Comparison of ENCODE assay signal across 8 cellular contexts in genomic region chr19:2578911-2579677, GRCh38.
A peak's percentile ranks its signal among the peaks of the same experiment; 100 is the strongest.
DNase-seq lines count a peak whose midpoint lies in the region; ATAC-seq, FAIRE-seq and TF ChIP-seq lines count a peak whose summit lies in the region.

No MANE protein-coding gene starts in this region.

- H3K27ac Mint-ChIP-seq in endodermal cell = peak overlapping the region; percentile 71

- H3K27ac ChIP-seq in 22Rv1 = peak overlapping the region; percentile 65
- peak overlapping the region; percentile 80 for H3K27ac ChIP-seq in endodermal cell (ENCODE audit: low read depth, low read length)
- H3K27ac ChIP-seq in mesenchymal stem cell (ENCODE audit: low read length, poor library complexity, severe bottlenecking) = peak overlapping the region; percentile 87

- H3K9me3 ChIP-seq in NT2/D1 (ENCODE audit: insufficient read depth, low read length) (peaks cover 8% of the 10 kb centered on the region; the same call in 1 of the 2 replicates), endodermal cell (ENCODE audit: control insufficient read depth, low read length) (peaks cover 30% of the 10 kb centered on the region), mesenchymal stem cell (ENCODE audit: control insufficient read depth, low read length) (peaks cover 12% of the 10 kb centered on the region)

- H3K4me1 ChIP-seq in NT2/D1 (ENCODE audit: insufficient read depth, insufficient read length) (peaks cover 11% of the 10 kb centered on the region), endodermal cell (ENCODE audit: control insufficient read depth, insufficient read depth, low read length) (peaks cover 7% of the 10 kb centered on the region), mesenchymal stem cell (ENCODE audit: control insufficient read depth, insufficient read depth, low read depth, low read length) (peaks cover 32% of the 10 kb centered on the region)

- ATAC-seq in HG02870 (IDR thresholded peaks at IDR 0.05; ENCODE audit: unreplicated experiment) = no peak

- H3K27me3 Mint-ChIP-seq in endodermal cell (ENCODE audit: insufficient read depth) = no peaks in the 10 kb centered on the region

- peak overlapping the region; percentile 92 to 93 for H3K18ac ChIP-seq in mesenchymal stem cell (ENCODE audit: low read depth in 1 of 2, low read length in 2 of 2)

- peak overlapping the region; percentile 84 for H3K9ac ChIP-seq in NT2/D1 (ENCODE audit: insufficient read length, low read depth)
- peak overlapping the region; percentile 67 for H3K9ac ChIP-seq in endodermal cell (ENCODE audit: extremely low read depth, low read length, poor library complexity, severe bottlenecking)
- H3K9ac ChIP-seq in mesenchymal stem cell (ENCODE audit: low read length) = peak overlapping the region; percentile 58

- no peaks in the 10 kb centered on the region for H3K27me3 ChIP-seq in NT2/D1 (ENCODE audit: insufficient read depth, insufficient read length)
- no peaks in the 10 kb centered on the region for H3K27me3 ChIP-seq in endodermal cell (ENCODE audit: control insufficient read depth, insufficient read depth, low read length, poor library complexity, severe bottlenecking)
- H3K27me3 ChIP-seq in mesenchymal stem cell (ENCODE audit: control insufficient read depth in 1 of 2, insufficient read depth in 1 of 2, low read length in 2 of 2) = no peaks in the 10 kb centered on the region

- H2BK15ac ChIP-seq in mesenchymal stem cell (ENCODE audit: low read depth, poor library complexity, severe bottlenecking) = peak overlapping the region; percentile 86

- no peak overlapping the region for H3K23ac ChIP-seq in mesenchymal stem cell (ENCODE audit: low read length in 2 of 2)

- no peak for FAIRE-seq in GM19239 (lab: Jason Lieb, UNC)

- H3K36me3 ChIP-seq in NT2/D1 (ENCODE audit: insufficient read depth, insufficient read length, low read length) = no peaks in the 10 kb centered on the region
- H3K36me3 ChIP-seq in endodermal cell (ENCODE audit: control insufficient read depth, insufficient read depth, low read length) = no peaks in the 10 kb centered on the region
- H3K36me3 ChIP-seq in mesenchymal stem cell (ENCODE audit: control insufficient read depth in 1 of 2, insufficient read depth in 2 of 2, low read depth in 1 of 2, low read length in 2 of 2) = no peaks in the 10 kb centered on the region

- H2BK12ac ChIP-seq in mesenchymal stem cell (ENCODE audit: low read length in 2 of 2) = peak overlapping the region in 1 of 2 experiments; percentile 84

- peaks cover 1% of the 10 kb centered on the region for H3K79me1 ChIP-seq in mesenchymal stem cell (replicated peaks; ENCODE audit: low read length, poor library complexity, severe bottlenecking)

- H2BK120ac ChIP-seq in mesenchymal stem cell (ENCODE audit: low read depth, low read length) = peak overlapping the region; percentile 90

- H3K4me1 Mint-ChIP-seq in endodermal cell = peaks cover 16% of the 10 kb centered on the region

- H2AK5ac ChIP-seq in mesenchymal stem cell (ENCODE audit: low read length, severe bottlenecking) = no peak overlapping the region

- peak overlapping the region; percentile 80 for H4K91ac ChIP-seq in mesenchymal stem cell (ENCODE audit: low read length)

- H3K4me3 ChIP-seq in NT2/D1 (ENCODE audit: insufficient read length, low read depth) (peak overlapping the region; percentile 56), endodermal cell (ENCODE audit: low read length) (peak overlapping the region; percentile 80), mesenchymal stem cell (ENCODE audit: insufficient read depth in 1 of 2, low read depth in 1 of 2, low read length in 2 of 2) (peak overlapping the region; percentile 55 to 75)

- no peak overlapping the region for H3K14ac ChIP-seq in mesenchymal stem cell (ENCODE audit: low read length in 2 of 2)

- peak overlapping the region; percentile 59 for H4K8ac ChIP-seq in mesenchymal stem cell (ENCODE audit: low read length)

- peak overlapping the region; percentile 67 for H3K4me2 ChIP-seq in mesenchymal stem cell (ENCODE audit: low read length, poor library complexity, severe bottlenecking)

- peak; percentile 96 for TF ChIP-seq CTCF in 22Rv1 (IDR thresholded peaks at IDR 0.05)
- peak; percentile 90 for TF ChIP-seq CTCF in endodermal cell (conservative IDR thresholded peaks at IDR 0.05)

- peaks cover 28% of the 10 kb centered on the region for H3K9me3 Mint-ChIP-seq in endodermal cell

- no peak overlapping the region for H2AFZ ChIP-seq in mesenchymal stem cell (ENCODE audit: low read depth, low read length)

- H2BK5ac ChIP-seq in mesenchymal stem cell (ENCODE audit: low read depth, low read length, poor library complexity, severe bottlenecking) = peak overlapping the region; percentile 91

- peak overlapping the region; percentile 80 to 88 for H3K4ac ChIP-seq in mesenchymal stem cell (ENCODE audit: low read depth in 1 of 2, low read length in 2 of 2)

- DNase-seq in GM19239 (ENCODE audit: insufficient read length, low spot score) (peak; percentile 57), NT2/D1 (ENCODE audit: low read depth, low spot score) (peak; percentile 90), activated T-cell treated with anti-CD3 and anti-CD28 coated beads for 24 hours (ENCODE audit: low read depth) (peak; percentile 30), endodermal cell (peak; percentile 97), mesenchymal stem cell (peak; percentile 95)
- peak; percentile 42 for DNase-seq in stimulated activated CD8-positive, alpha-beta memory T cell treated with anti-CD3 and anti-CD28 coated beads, Interleukin-12 subunit alpha, Interleukin-12 subunit beta, amount 100 ng/mL, for 1 hour (ENCODE audit: low read depth)

- H3K4me3 Mint-ChIP-seq in endodermal cell = peak overlapping the region; percentile 57

- WGBS in endodermal cell (ENCODE audit: insufficient coverage in 1 of 2, insufficient read length in 1 of 2), 2 experiments = 2 to 3% methylated on average over 18 to 46 of the region's 46 CpGs
- WGBS in mesenchymal stem cell = under 1% methylated on average over 46 of the region's 46 CpGs

- peaks cover 12% of the 10 kb centered on the region for H3K36me3 Mint-ChIP-seq in endodermal cell (ENCODE audit: low read depth)

Comparison
In these comparisons a context has a peak if more than half of its experiments do, and no peak if none do; other contexts are left out.
1. DNase-seq: peak in every context shown above with its lines; median percentile 97 in endodermal cell; 95 in mesenchymal stem cell; 90 in NT2/D1; 57 in GM19239; 42 in stimulated activated CD8-positive, alpha-beta memory T cell treated with anti-CD3 and anti-CD28 coated beads, Interleukin-12 subunit alpha, Interleukin-12 subunit beta, amount 100 ng/mL, for 1 hour; 30 in activated T-cell treated with anti-CD3 and anti-CD28 coated beads for 24 hours.